In genomic region chr17:82450357-82451106, GRCh38 we compare ENCODE assay signal across 8 cellular contexts. TPM values are rescaled to one million over a fixed set of nuclear protein-coding genes. Genes with fewer than 3 reads are reported as not detected.
A peak's percentile ranks its signal among the peaks of the same experiment; 100 is the strongest.
DNase-seq lines count a peak whose midpoint lies in the region; ATAC-seq and TF ChIP-seq lines count a peak whose summit lies in the region.

TSS of gene CYBC1 (minus strand) at chr17:82450752. CDS start at chr17:82449254, 1,498 bp downstream.

- intact Hi-C loops in CD14-positive monocyte (cut with micrococcal nuclease), result loop anchor here (1.0 to 10.0 kb wide), 7 partner anchors 8 to 416 kb away; partner anchors contain the start of genes HEXD (in 2 of the 2), OGFOD3 (in 2 of the 2), DCXR (in 1 of the 2) and NARF (in 1 of the 2)

- WGBS in ectodermal cell, 2 experiments, result 1% methylated on average over 91 of the region's 91 CpGs
- WGBS in lung, 2 donors, result 0 to 1% methylated on average over 69 to 91 of the region's 91 CpGs

- H3K4me1 ChIP-seq in ectodermal cell (ENCODE audit: control insufficient read depth, insufficient read depth, low read length) (peaks cover 6% of the 10 kb centered on the region), lung (ENCODE audit: control insufficient read depth in 2 of 2, insufficient read depth in 2 of 2, low read length in 2 of 2) (peaks cover 7 to 15% of the 10 kb centered on the region in 2 donors)

- DNase-seq in CD14-positive monocyte (ENCODE audit: low spot score) (peak; percentile 89), HS-5 (ENCODE audit: low read depth) (peak; percentile 65), lung (ENCODE audit: low spot score) (peak; percentile 92)
- DNase-seq in NK-92 treated with Interleukin-12 subunit alpha and Interleukin-12 subunit beta, amount 100 ng/mL, for 24 hours (lab: John Stamatoyannopoulos, UW), result peak; percentile 91
- DNase-seq in activated CD8-positive, alpha-beta memory T cell treated with anti-CD3 and anti-CD28 coated beads for 1 hour (ENCODE audit: extremely low read depth in 1 of 2, low read depth in 1 of 2), result peak; percentile 85 to 94
- peak; percentile 84 to 95 (median 89) for DNase-seq in stimulated activated CD4-positive, alpha-beta T cell treated with anti-CD3 and anti-CD28 coated beads, TNF-alpha, amount 100 ng/mL, for 1 hour (ENCODE audit: low read depth in 3 of 3, low spot score in 1 of 3)

- peaks cover 12 to 27% of the 10 kb centered on the region in 2 donors for H3K36me3 Mint-ChIP-seq in CD14-positive monocyte

- H3K27ac Mint-ChIP-seq in CD14-positive monocyte, result peak within 1 kb of the TSS; percentile 80 to 97 (median 93)

- peaks cover 24% of the 10 kb centered on the region for H3K4me1 Mint-ChIP-seq in CD14-positive monocyte

- H3K27ac ChIP-seq in ectodermal cell (ENCODE audit: insufficient read depth, low read depth, low read length, poor library complexity, severe bottlenecking) (no peak within 1 kb of the TSS), lung (ENCODE audit: low read depth in 1 of 2, low read length in 1 of 2) (peak within 1 kb of the TSS; percentile 95 to 98)

- H3K27me3 Mint-ChIP-seq in CD14-positive monocyte (ENCODE audit: low read depth in 3 of 3), result peaks cover 0 to 1% (median 0%) of the 10 kb centered on the region in 3 donors

- H3K9me3 ChIP-seq in ectodermal cell (ENCODE audit: control insufficient read depth, low read length), result no peaks in the 10 kb centered on the region
- H3K9me3 ChIP-seq in lung (ENCODE audit: control insufficient read depth in 2 of 2, insufficient read depth in 1 of 2, low read length in 1 of 2), result no peaks in the 10 kb centered on the region

- H3K4me3 Mint-ChIP-seq in CD14-positive monocyte, result peak within 1 kb of the TSS; percentile 93 to 99

- TF ChIP-seq CTCF in CD14-positive monocyte (IDR thresholded peaks at IDR 0.05), result no peak
- TF ChIP-seq CTCF in lung (IDR thresholded peaks at IDR 0.05; ENCODE audit: control extremely low read depth, extremely low read depth), result no peak

- ATAC-seq in GM19452 (IDR thresholded peaks at IDR 0.05; ENCODE audit: unreplicated experiment), result peak; percentile 52
- peak; percentile 97 for ATAC-seq in lung (ENCODE audit: insufficient read depth, low FRiP score)

- peak within 1 kb of the TSS; percentile 76 for H3K4me3 ChIP-seq in ectodermal cell (ENCODE audit: insufficient read depth, low read depth, low read length)
- peak within 1 kb of the TSS; percentile 95 for H3K4me3 ChIP-seq in lung

- peaks cover 0 to 6% (median 2%) of the 10 kb centered on the region in 7 donors for H3K9me3 Mint-ChIP-seq in CD14-positive monocyte

- H3K36me3 ChIP-seq in ectodermal cell (ENCODE audit: control insufficient read depth, insufficient read depth, low read length) (no peaks in the 10 kb centered on the region), lung (ENCODE audit: control insufficient read depth in 2 of 2, insufficient read depth in 2 of 2, low read length in 2 of 2) (peaks cover 0 to 11% of the 10 kb centered on the region in 2 donors)

- H3K27me3 ChIP-seq in ectodermal cell (ENCODE audit: control insufficient read depth, insufficient read depth, low read length, poor library complexity, severe bottlenecking), result no peaks in the 10 kb centered on the region
- no peaks in the 10 kb centered on the region for H3K27me3 ChIP-seq in lung (ENCODE audit: control insufficient read depth, insufficient read depth)

RNA-seq across cellular contexts. Expression of gene CYBC1, which starts in this region (rescaled TPM):
- polyA plus RNA-seq in CD14-positive monocyte (100 to 1,000 TPM; 160 to 217 TPM), lung (100 to 1,000 TPM in 1 of 2 donors, 10 to 100 TPM in 1; 37.4 to 144 TPM)
- 71.0 TPM for polyA plus RNA-seq in ectodermal cell (2013, experiment 1 of 4)
- 78.3 TPM for polyA plus RNA-seq in ectodermal cell (2013, experiment 2 of 4)
- polyA plus RNA-seq in ectodermal cell (2013, experiment 3 of 4), result 53.9 TPM
- 56.9 TPM for polyA plus RNA-seq in ectodermal cell (2013, experiment 4 of 4)
- total RNA-seq in lung, result 100 to 1,000 TPM in 1 of 2 donors, 10 to 100 TPM in 1; 76.4 to 108 TPM
